ENCODE assay signal across 1 cellular context in genomic region chr4:49058306-49058705, GRCh38.
A peak's percentile ranks its signal among the peaks of the same experiment; 100 is the strongest.
TF ChIP-seq lines count a peak whose summit lies in the region.

No MANE protein-coding gene starts in this region.

TF ChIP-seq in HepG2, 621 proteins besides CTCF, POLR2A, EP300 and RAD21:
- TF ChIP-seq MAFF (IDR thresholded peaks at IDR 0.05; ENCODE audit: low read depth, low read length) (peak; percentile 31; the same call in 1 of the 2 replicates), ZNF546 (CRISPR knock-in tag; conservative IDR thresholded peaks at IDR 0.05) (no peak), MAFK (conservative IDR thresholded peaks at IDR 0.05 in 1 of 2, IDR thresholded peaks at IDR 0.05 in 1 of 2; ENCODE audit: low read length in 2 of 2) (peak in 1 of 2 experiments; percentile 77; a peak in 3 of 4 replicates)
